In genomic region chr4:143538979-143539669, GRCh38 we compare ENCODE assay signal across 22 cellular contexts.
A peak's percentile ranks its signal among the peaks of the same experiment; 100 is the strongest.
DNase-seq lines count a peak whose midpoint lies in the region; ATAC-seq and TF ChIP-seq lines count a peak whose summit lies in the region.
"Had no signal": no experiment of that assay in that cellular context is flagged by ENCODE, and none has a peak within 500 bp of the region (broad histone marks: within the 10 kb centered on the region; RNA-seq: fewer than 3 reads in every experiment).

No MANE protein-coding gene starts in this region.

- peak overlapping the region; percentile 1 for H3K27ac Mint-ChIP-seq in memory B cell
- H3K27ac Mint-ChIP-seq: nephron progenitor cell, progenitor cell of endocrine pancreas had no signal

- DNase-seq in GM12864 (ENCODE audit: low read depth) (peak; percentile 22), memory B cell (ENCODE audit: low spot score in 2 of 2) (no peak), erythroblast (lab: John Stamatoyannopoulos, UW) (no peak), NCI-H2196 (lab: John Stamatoyannopoulos, UW; ENCODE audit: unreplicated experiment) (no peak), HuH-7.5 (ENCODE audit: low spot score) (no peak), SIG-M5 treated with dmso at 0.1 percent for 504 hours (lab: John Stamatoyannopoulos, UW; ENCODE audit: unreplicated experiment) (no peak)
- DNase-seq: activated CD4-positive, CD25-positive, alpha-beta regulatory T cell treated with anti-CD3 and anti-CD28 coated beads, Interleukin-2, amount 50 U/mL, for 72 hours; activated CD8-positive, alpha-beta memory T cell treated with anti-CD3 and anti-CD28 coated beads, Interleukin-2, amount 50 U/mL, for 4 hours; GDM1; head of caudate nucleus; NCI-H1048; NCI-H2029 treated with DMSO at 0.1 percent for 48 hours; NCI-H524; nephron progenitor cell; SIG-M5; small intestine; T-helper 2 cell; tibial artery had no signal

- H3K4me3 ChIP-seq in GM12864 (ENCODE audit: low read depth, low read length) = no peak overlapping the region
- H3K4me3 ChIP-seq: K562, tibial artery had no signal

- TF ChIP-seq POLR2A in erythroblast (IDR thresholded peaks at IDR 0.05; ENCODE audit: low read length) = no peak

- H3K27me3 Mint-ChIP-seq in memory B cell = no peaks in the 10 kb centered on the region
- H3K27me3 Mint-ChIP-seq: progenitor cell of endocrine pancreas had no signal

- no peak overlapping the region for H3K4me3 Mint-ChIP-seq in memory B cell
- H3K4me3 Mint-ChIP-seq: nephron progenitor cell had no signal

- peaks cover 5% of the 10 kb centered on the region for H3K4me1 Mint-ChIP-seq in memory B cell
- H3K4me1 Mint-ChIP-seq: nephron progenitor cell had no signal

- H3K36me3 Mint-ChIP-seq in memory B cell = peaks cover 43% of the 10 kb centered on the region

- no peak for TF ChIP-seq CTCF in GM12864 (IDR thresholded peaks at IDR 0.05; ENCODE audit: low read depth, low read length, missing control alignments)

- H3K9me3 Mint-ChIP-seq in memory B cell = no peaks in the 10 kb centered on the region
- H3K9me3 Mint-ChIP-seq: nephron progenitor cell had no signal

- ATAC-seq in GM18868 (IDR thresholded peaks at IDR 0.05; ENCODE audit: unreplicated experiment) = peak; percentile 51
- ATAC-seq in HG02884 (IDR thresholded peaks at IDR 0.05; ENCODE audit: unreplicated experiment) = peak; percentile 64
- ATAC-seq in memory B cell (ENCODE audit: low read depth) = peak; percentile 47
- ATAC-seq: K562 had no signal
